25 cellular contexts compared by ENCODE assay signal in the genomic region with DNA sequence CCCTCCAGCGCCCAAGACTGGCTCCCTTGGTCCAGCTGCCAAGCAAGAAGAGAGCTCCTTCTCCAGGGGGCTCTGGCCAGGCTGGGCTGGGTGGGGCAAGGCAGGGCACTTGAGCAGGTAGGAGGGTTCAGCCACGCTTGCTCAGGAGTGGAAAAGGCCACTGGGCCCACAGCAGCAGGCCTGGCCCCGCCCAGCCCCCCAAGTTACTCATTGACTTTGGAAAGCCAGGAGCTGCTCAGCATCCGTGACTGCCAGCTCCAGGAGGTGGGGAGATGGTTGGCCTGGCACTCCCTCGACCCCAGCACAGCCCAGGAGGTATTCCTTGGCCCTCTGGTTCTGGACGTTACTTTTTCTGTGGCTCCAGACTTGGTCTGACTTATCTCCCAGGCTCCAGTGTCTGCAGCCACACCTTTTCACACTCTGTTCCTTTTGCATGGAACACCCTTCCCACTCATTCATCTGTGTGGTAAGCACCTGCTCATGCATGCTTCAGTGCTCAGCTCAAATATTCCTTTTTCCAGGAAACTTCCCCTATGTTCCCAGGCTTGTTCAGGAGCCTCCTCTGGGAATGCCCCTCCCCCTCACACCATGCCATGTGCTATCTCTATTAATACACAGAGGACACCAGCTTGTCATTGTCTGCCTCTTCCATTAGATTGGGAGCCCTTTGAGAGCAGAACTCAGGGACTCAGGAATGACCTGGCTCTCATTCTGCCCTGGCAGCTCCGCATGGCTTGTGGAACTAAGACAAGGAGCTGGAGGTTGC. TPM values are rescaled to one million over a fixed set of nuclear protein-coding genes. Genes with fewer than 3 reads are reported as not detected.
A peak's percentile ranks its signal among the peaks of the same experiment; 100 is the strongest.
DNase-seq lines count a peak whose midpoint lies in the region; ATAC-seq and TF ChIP-seq lines count a peak whose summit lies in the region.
"Had no signal": no experiment of that assay in that cellular context is flagged by ENCODE, and none has a peak within 500 bp of the region (broad histone marks: within the 10 kb centered on the region; RNA-seq: fewer than 3 reads in every experiment).

A gene with protein sequence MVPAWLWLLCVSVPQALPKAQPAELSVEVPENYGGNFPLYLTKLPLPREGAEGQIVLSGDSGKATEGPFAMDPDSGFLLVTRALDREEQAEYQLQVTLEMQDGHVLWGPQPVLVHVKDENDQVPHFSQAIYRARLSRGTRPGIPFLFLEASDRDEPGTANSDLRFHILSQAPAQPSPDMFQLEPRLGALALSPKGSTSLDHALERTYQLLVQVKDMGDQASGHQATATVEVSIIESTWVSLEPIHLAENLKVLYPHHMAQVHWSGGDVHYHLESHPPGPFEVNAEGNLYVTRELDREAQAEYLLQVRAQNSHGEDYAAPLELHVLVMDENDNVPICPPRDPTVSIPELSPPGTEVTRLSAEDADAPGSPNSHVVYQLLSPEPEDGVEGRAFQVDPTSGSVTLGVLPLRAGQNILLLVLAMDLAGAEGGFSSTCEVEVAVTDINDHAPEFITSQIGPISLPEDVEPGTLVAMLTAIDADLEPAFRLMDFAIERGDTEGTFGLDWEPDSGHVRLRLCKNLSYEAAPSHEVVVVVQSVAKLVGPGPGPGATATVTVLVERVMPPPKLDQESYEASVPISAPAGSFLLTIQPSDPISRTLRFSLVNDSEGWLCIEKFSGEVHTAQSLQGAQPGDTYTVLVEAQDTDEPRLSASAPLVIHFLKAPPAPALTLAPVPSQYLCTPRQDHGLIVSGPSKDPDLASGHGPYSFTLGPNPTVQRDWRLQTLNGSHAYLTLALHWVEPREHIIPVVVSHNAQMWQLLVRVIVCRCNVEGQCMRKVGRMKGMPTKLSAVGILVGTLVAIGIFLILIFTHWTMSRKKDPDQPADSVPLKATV (minus strand): TSS at position 83 of the 766 bp plus-strand sequence. CDS start 820 bp downstream, outside the sequence.

- peaks cover 31% of the 10 kb centered on the region for H3K27me3 Mint-ChIP-seq in activated CD8-positive, alpha-beta memory T cell treated with anti-CD3 and anti-CD28 coated beads, Interleukin-2, amount 10 ng/mL, durations not matched to agents 7 days and 5 days

- intact Hi-C loops in heart left ventricle (cut with DNase I) = no loop called here

- no peak within 1 kb of the TSS for H3K4me3 Mint-ChIP-seq in activated CD8-positive, alpha-beta memory T cell treated with anti-CD3 and anti-CD28 coated beads, Interleukin-2, amount 10 ng/mL, durations not matched to agents 7 days and 5 days
- H3K4me3 Mint-ChIP-seq: activated T-cell treated with anti-CD3 and anti-CD28 coated beads, Interleukin-2, amount 50 U/mL, for 24 hours; CD8-positive, alpha-beta T cell; IgD-negative memory B cell; neural crest cell; stimulated activated naive CD8-positive, alpha-beta T cell treated with anti-CD3 and anti-CD28 coated beads, Interleukin-15, Interleukin-2, amounts not matched to agents 100 ng/mL and 50 ng/mL, for 24 hours; T-cell had no signal

- CTCF ChIA-PET in activated CD8-positive, alpha-beta memory T cell treated with anti-CD3 and anti-CD28 coated beads, Interleukin-2, amount 10 ng/mL, durations not matched to agents 7 days and 5 days (lab: Charles Lee) = interaction anchor here (2.0 to 12.2 kb wide), 4 partner anchors 9 to 51 kb away, joined by 5 to 140 read pairs (median 12); no protein-coding TSS in a partner anchor

- no peaks in the 10 kb centered on the region for H3K4me1 Mint-ChIP-seq in activated CD8-positive, alpha-beta memory T cell treated with anti-CD3 and anti-CD28 coated beads, Interleukin-2, amount 10 ng/mL, durations not matched to agents 7 days and 5 days
- H3K4me1 Mint-ChIP-seq: IgD-negative memory B cell had no signal

- H3K9me3 Mint-ChIP-seq in activated CD8-positive, alpha-beta memory T cell treated with anti-CD3 and anti-CD28 coated beads, Interleukin-2, amount 10 ng/mL, durations not matched to agents 7 days and 5 days (ENCODE audit: low read depth) = no peaks in the 10 kb centered on the region
- H3K9me3 Mint-ChIP-seq: activated T-cell treated with anti-CD3 and anti-CD28 coated beads, Interleukin-2, amount 50 U/mL, for 24 hours; CD8-positive, alpha-beta T cell; IgD-negative memory B cell; neural crest cell; stimulated activated naive CD8-positive, alpha-beta T cell treated with anti-CD3 and anti-CD28 coated beads, Interleukin-15, Interleukin-2, amounts not matched to agents 100 ng/mL and 50 ng/mL, for 24 hours; T-cell had no signal

- TF ChIP-seq CTCF in heart left ventricle (IDR thresholded peaks at IDR 0.05) = no peak

- H3K4me3 ChIP-seq in heart left ventricle = no peak within 1 kb of the TSS
- H3K4me3 ChIP-seq: MG63 had no signal

- peak in 3 of 4 donors; percentile 6 to 18 (median 7) for ATAC-seq in heart left ventricle
- no peak for ATAC-seq in activated CD8-positive, alpha-beta memory T cell treated with anti-CD3 and anti-CD28 coated beads, Interleukin-2, amount 10 ng/mL, durations not matched to agents 7 days and 5 days
- ATAC-seq: CD8-positive, alpha-beta T cell; T-cell had no signal

- TF ChIP-seq POLR2A in heart left ventricle (IDR thresholded peaks at IDR 0.05) = no peak

- peaks cover 0 to 19% (median 0%) of the 10 kb centered on the region in 9 donors for H3K36me3 ChIP-seq in heart left ventricle
- H3K36me3 ChIP-seq: MG63 had no signal

- DNase-seq in ACHN (peak; percentile 93), NCI-H2171 treated with DMSO at 0.1 percent for 48 hours (lab: John Stamatoyannopoulos, UW) (peak; percentile 74), heart left ventricle (no peak), mucosa of gallbladder (ENCODE audit: low spot score) (peak; percentile 45), OCI-M2 (lab: John Stamatoyannopoulos, UW; ENCODE audit: unreplicated experiment) (no peak), cerebellar cortex (ENCODE audit: low spot score) (no peak), NCI-H2227 (lab: John Stamatoyannopoulos, UW; ENCODE audit: unreplicated experiment) (no peak)
- no peak for DNase-seq in activated CD8-positive, alpha-beta memory T cell treated with anti-CD3 and anti-CD28 coated beads, Interleukin-2, amount 10 ng/mL, durations not matched to agents 7 days and 5 days
- DNase-seq: activated CD4-positive, alpha-beta T cell treated with anti-CD3 and anti-CD28 coated beads, Interleukin-2, amount 50 U/mL, for 48 hours; activated naive CD4-positive, alpha-beta T cell treated with anti-CD3 and anti-CD28 coated beads, Interleukin-2, amount 50 U/mL, for 16 hours; activated T-cell treated with anti-CD3 and anti-CD28 coated beads, Interleukin-2, amount 50 U/mL, for 24 hours; CD8-positive, alpha-beta T cell; MG63; NCI-H1694; NCI-H510A; SHP77 treated with DMSO at 0.1 percent for 48 hours; T-cell had no signal

- 51 to 64% (median 62%) methylated on average over 5 to 7 of the region's 7 CpGs for WGBS in heart left ventricle, 4 donors

- H3K9me3 ChIP-seq in heart left ventricle = no peaks in the 10 kb centered on the region
- H3K9me3 ChIP-seq: MG63 had no signal

- in situ Hi-C loops in ACHN (cut with HindIII; ENCODE audit: low pct_ligation_motif_present, low pct_unique_long_range_greater_than_20kb, low sequenced_read_pairs) = no loop called here

- H3K4me1 ChIP-seq in heart left ventricle = peaks cover 0 to 49% (median 21%) of the 10 kb centered on the region in 12 donors

- H3K27ac Mint-ChIP-seq in activated CD8-positive, alpha-beta memory T cell treated with anti-CD3 and anti-CD28 coated beads, Interleukin-2, amount 10 ng/mL, durations not matched to agents 7 days and 5 days = no peak within 1 kb of the TSS
- H3K27ac Mint-ChIP-seq: activated T-cell treated with anti-CD3 and anti-CD28 coated beads, Interleukin-2, amount 50 U/mL, for 24 hours; CD8-positive, alpha-beta T cell; IgD-negative memory B cell; stimulated activated naive CD8-positive, alpha-beta T cell treated with anti-CD3 and anti-CD28 coated beads, Interleukin-15, Interleukin-2, amounts not matched to agents 100 ng/mL and 50 ng/mL, for 24 hours; T-cell had no signal

- H3K27me3 ChIP-seq in heart left ventricle = peaks cover 0 to 16% (median 0%) of the 10 kb centered on the region in 9 donors
- H3K27me3 ChIP-seq: MG63 had no signal

- H3K27ac ChIP-seq in heart left ventricle = peak within 1 kb of the TSS; percentile 63 to 99 (median 92)

- no peaks in the 10 kb centered on the region for H3K36me3 Mint-ChIP-seq in activated CD8-positive, alpha-beta memory T cell treated with anti-CD3 and anti-CD28 coated beads, Interleukin-2, amount 10 ng/mL, durations not matched to agents 7 days and 5 days
- H3K36me3 Mint-ChIP-seq: CD8-positive, alpha-beta T cell; T-cell had no signal

RNA-seq across cellular contexts. Expression of the gene that starts here (rescaled TPM):
- total RNA-seq in heart left ventricle (under 1 TPM in 4 of 9 donors, not detected in 5; 0.13 to 0.44 (median 0.17) TPM), mucosa of gallbladder (8.7 TPM)
- 1 to 10 TPM in 1 of 2 donors, under 1 TPM in 1; 0.08 to 1.6 TPM for polyA plus RNA-seq in heart left ventricle
- not detected for total RNA-seq in activated CD8-positive, alpha-beta memory T cell treated with anti-CD3 and anti-CD28 coated beads, Interleukin-2, amount 10 ng/mL, durations not matched to agents 7 days and 5 days
- total RNA-seq: astrocyte; CD8-positive, alpha-beta T cell; H4; mesenteric fat pad; neural crest cell; T-cell; urinary bladder had no signal
- polyA plus RNA-seq: AG04450, IgD-negative memory B cell, urinary bladder had no signal

Comparison
In these comparisons a context has a peak if more than half of its experiments do, and no peak if none do; other contexts are left out.
1. DNase-seq: peak in ACHN (single experiment), NCI-H2171 treated with DMSO at 0.1 percent for 48 hours (single experiment) and mucosa of gallbladder (single experiment); none in heart left ventricle (0 of 5), OCI-M2 (single experiment), cerebellar cortex (single experiment), activated CD8-positive, alpha-beta memory T cell treated with anti-CD3 and anti-CD28 coated beads, Interleukin-2, amount 10 ng/mL, durations not matched to agents 7 days and 5 days (single experiment) and NCI-H2227 (single experiment).